Comparison of ENCODE assay signal across 13 cellular contexts in the genomic region with DNA sequence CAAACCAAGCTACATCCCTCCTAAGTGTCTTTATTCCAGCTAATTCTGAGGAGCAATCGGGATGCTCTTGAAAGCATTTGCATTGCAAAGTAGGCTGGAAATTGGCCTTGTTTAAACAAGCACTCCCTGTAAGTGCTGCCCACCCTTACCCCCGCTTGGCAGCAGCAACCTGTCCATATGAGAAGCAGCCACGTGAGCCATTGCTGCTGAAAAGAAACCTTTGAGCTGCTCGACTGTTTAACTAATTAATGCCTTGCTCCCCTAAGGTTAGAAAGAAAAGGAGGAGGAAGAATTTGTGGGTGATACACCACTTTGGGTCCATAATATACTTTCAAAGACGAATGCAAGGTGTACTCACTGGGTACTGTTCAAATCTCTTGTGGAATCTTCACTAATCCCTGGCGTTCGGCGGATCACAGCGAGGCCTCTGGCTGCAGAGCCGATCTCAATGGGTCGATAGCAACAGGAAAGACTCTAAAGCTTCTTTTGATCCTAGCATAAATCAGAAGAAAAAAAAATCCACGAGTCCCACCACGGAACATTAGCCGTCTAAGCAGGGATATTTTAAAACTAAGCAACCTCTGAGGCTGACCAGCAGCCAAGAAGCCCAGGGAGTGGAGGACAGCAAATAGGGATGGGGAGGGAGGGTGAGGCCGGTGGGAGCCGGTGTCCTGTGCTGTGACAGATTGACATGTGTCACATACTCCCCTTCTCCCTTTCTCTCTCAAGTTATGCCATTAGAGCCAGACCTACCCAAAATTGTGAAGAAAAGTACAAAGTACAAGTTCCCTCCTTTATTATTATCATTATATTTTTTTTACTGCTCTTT. TPM values are rescaled to one million over a fixed set of nuclear protein-coding genes. Genes with fewer than 3 reads are reported as not detected.
DNase-seq lines count a peak whose midpoint lies in the region; ATAC-seq and TF ChIP-seq lines count a peak whose summit lies in the region.
"Had no signal": no experiment of that assay in that cellular context is flagged by ENCODE, and none has a peak within 500 bp of the region (broad histone marks: within the 10 kb centered on the region; RNA-seq: fewer than 3 reads in every experiment).

No MANE protein-coding gene starts in this region.

- H3K4me1 ChIP-seq in iPS-20b (ENCODE audit: insufficient read depth, low read length) (peaks cover 11% of the 10 kb centered on the region; the same call in 1 of the 2 replicates), transverse colon (no peaks in the 10 kb centered on the region)
- H3K4me1 ChIP-seq: A549 had no signal

- no peak for TF ChIP-seq EP300 in transverse colon (IDR thresholded peaks at IDR 0.05; ENCODE audit: low read depth)

- 68 to 70% methylated on average over 14 to 16 of the region's 16 CpGs for WGBS in transverse colon (ENCODE audit: low coverage in 1 of 2), 2 donors

- TF ChIP-seq POLR2A in transverse colon (IDR thresholded peaks at IDR 0.05): no peak

- DNase-seq in NCI-H2227 (lab: John Stamatoyannopoulos, UW; ENCODE audit: unreplicated experiment): peak; percentile 31
- no peak for DNase-seq in NCI-H2227 treated with DMSO at 0.1 percent for 48 hours (lab: John Stamatoyannopoulos, UW)
- peak; percentile 54 for DNase-seq in NCI-H510A treated with DMSO at 0.1 percent for 48 hours (lab: John Stamatoyannopoulos, UW)
- peak; percentile 60 for DNase-seq in transverse colon
- DNase-seq in stimulated activated naive CD4-positive, alpha-beta T cell treated with Interleukin-2 at 50 U/mL for 16 hours (lab: John Stamatoyannopoulos, UW): no peak
- DNase-seq: dermis blood vessel endothelial cell, kidney glomerular epithelial cell, SJCRH30 had no signal

- H3K27ac ChIP-seq in iPS-20b (ENCODE audit: low read length) (no peak overlapping the region), transverse colon (peak overlapping the region in 1 of 4 donors; percentile 44)
- H3K27ac ChIP-seq: A549, SJCRH30 had no signal

- ATAC-seq in GM18861 (IDR thresholded peaks at IDR 0.05; ENCODE audit: unreplicated experiment): no peak
- ATAC-seq in HG03097 (IDR thresholded peaks at IDR 0.05; ENCODE audit: low FRiP score, unreplicated experiment): no peak
- ATAC-seq: A549 had no signal

- H3K27me3 ChIP-seq in iPS-20b (ENCODE audit: insufficient read depth, low read length) (peaks cover 97% of the 10 kb centered on the region), transverse colon (no peaks in the 10 kb centered on the region)
- H3K27me3 ChIP-seq: SJCRH30 had no signal

- no peak for TF ChIP-seq CTCF in transverse colon (IDR thresholded peaks at IDR 0.05)

- H3K9me3 ChIP-seq in iPS-20b (ENCODE audit: insufficient read depth, low read depth, low read length) (no peaks in the 10 kb centered on the region), transverse colon (no peaks in the 10 kb centered on the region)
- H3K9me3 ChIP-seq: A549, SJCRH30 had no signal

- intact Hi-C loops in transverse colon (cut with DNase I; ENCODE audit: low total_unique reads): loop anchor here (1.0 to 2.0 kb wide), 2 partner anchors 14 to 15 kb away; no protein-coding TSS in a partner anchor

- H3K9ac ChIP-seq in iPS-20b (ENCODE audit: low read depth, low read length): no peak overlapping the region

- in situ Hi-C loops in transverse colon (cut with MboI; ENCODE audit: low pct_ligation_motif_present in 1 of 4, low pct_unique_long_range_greater_than_20kb in 1 of 4, low sequenced_read_pairs in 3 of 4): no loop called here

- no peaks in the 10 kb centered on the region for H3K36me3 ChIP-seq in iPS-20b (ENCODE audit: insufficient read depth, low read depth, low read length)
- H3K36me3 ChIP-seq in transverse colon: no peaks in the 10 kb centered on the region
- H3K36me3 ChIP-seq: SJCRH30 had no signal

- H3K4me3 ChIP-seq in iPS-20b (ENCODE audit: low read length) (peak overlapping the region; percentile 31), transverse colon (no peak overlapping the region)
- H3K4me3 ChIP-seq: A549, SJCRH30, smooth muscle cell had no signal

RNA-seq across cellular contexts. Expression of gene MGST2, which starts 37.2 kb away (rescaled TPM):
- total RNA-seq in transverse colon: 10 to 100 TPM in 3 of 4 donors, 1 to 10 TPM in 1; 3.4 to 91.5 (median 39.4) TPM

Comparison
In these comparisons a context has a peak if more than half of its experiments do, and no peak if none do; other contexts are left out.
1. DNase-seq: peak in NCI-H2227 (single experiment), NCI-H510A treated with DMSO at 0.1 percent for 48 hours (single experiment) and transverse colon (single experiment); none in NCI-H2227 treated with DMSO at 0.1 percent for 48 hours (single experiment) and stimulated activated naive CD4-positive, alpha-beta T cell treated with Interleukin-2 at 50 U/mL for 16 hours (single experiment).